Comparison of ENCODE assay signal across 35 cellular contexts in the genomic region with DNA sequence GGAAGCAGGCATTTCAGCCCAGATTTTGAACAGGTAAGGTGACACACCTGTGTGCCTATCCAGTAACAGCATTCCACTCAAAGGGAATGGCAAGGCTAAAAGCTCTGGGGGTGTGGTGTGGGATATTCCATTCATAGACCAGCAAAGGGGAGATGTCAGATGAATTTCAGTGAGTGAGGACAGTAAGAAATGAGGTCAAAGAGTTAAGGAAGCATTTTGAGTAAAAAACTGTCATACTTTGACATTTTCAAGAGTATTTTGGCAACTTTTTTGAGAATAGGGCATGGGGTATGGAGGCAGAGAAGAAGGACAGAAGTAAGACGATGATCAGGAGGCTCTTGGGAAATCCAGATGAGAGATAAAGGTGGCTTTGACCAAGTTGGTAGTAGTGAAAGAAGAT. TPM values are rescaled to one million over a fixed set of nuclear protein-coding genes. Genes with fewer than 3 reads are reported as not detected.
"Had no signal": no experiment of that assay in that cellular context is flagged by ENCODE, and none has a peak within 500 bp of the region (broad histone marks: within the 10 kb centered on the region; RNA-seq: fewer than 3 reads in every experiment).

No MANE protein-coding gene starts in this region.

- DNase-seq: Karpas-422, Kasumi-1, MG63, MM.1S, MV-4-11, NCI-H1048, NCI-H1092, NCI-H1092 treated with DMSO at 0.1 percent for 48 hours, NCI-H1105, NCI-H1105 treated with DMSO at 0.1 percent for 48 hours, NCI-H1417, NCI-H1417 treated with DMSO at 0.1 percent for 48 hours, NCI-H1436, NCI-H1436 treated with DMSO at 0.1 percent for 48 hours, NCI-H146, NCI-H1694, NCI-H1694 treated with DMSO at 0.1 percent for 48 hours, NCI-H187, NCI-H187 treated with DMSO at 0.1 percent for 48 hours, NCI-H1930, NCI-H2029, NCI-H2029 treated with DMSO at 0.1 percent for 48 hours, NCI-H2081, NCI-H2081 treated with DMSO at 0.1 percent for 48 hours, NCI-H2107, NCI-H2171, NCI-H2171 treated with DMSO at 0.1 percent for 48 hours, NCI-H2227 treated with DMSO at 0.1 percent for 48 hours, NCI-H226, NCI-H345, NCI-H446, NCI-H446 treated with DMSO at 0.1 percent for 48 hours, NCI-H510A, NCI-H510A treated with DMSO at 0.1 percent for 48 hours had no signal

- H3K4me3 ChIP-seq: MG63 had no signal

- H3K9me3 ChIP-seq: MG63 had no signal

- H3K36me3 ChIP-seq: MG63 had no signal

RNA-seq across cellular contexts. Expression of gene ELOVL7, which starts 2.2 kb away (rescaled TPM):
- total RNA-seq: LHCN-M2 had no signal
